Comparison of ENCODE assay signal across 17 cellular contexts in genomic region chr6:15440040-15440439, GRCh38.
DNase-seq lines count a peak whose midpoint lies in the region; ATAC-seq and TF ChIP-seq lines count a peak whose summit lies in the region.
"Had no signal": no experiment of that assay in that cellular context is flagged by ENCODE, and none has a peak within 500 bp of the region (broad histone marks: within the 10 kb centered on the region; RNA-seq: fewer than 3 reads in every experiment).

No MANE protein-coding gene starts in this region.

- ATAC-seq in stimulated activated memory B cell treated with anti-CD40 and anti-IgM and Interleukin-4, amounts not matched to agents 10 μg/mL and 1 μg/mL and 100 μg/mL, for 72 hours: no peak
- ATAC-seq: lower lobe of right lung, upper lobe of right lung had no signal

- no peak overlapping the region for H3K4me3 ChIP-seq in left ventricle myocardium inferior
- no peak overlapping the region for H3K4me3 ChIP-seq in right atrium auricular region
- H3K4me3 ChIP-seq in SK-N-MC: peak overlapping the region; percentile 68
- H3K4me3 ChIP-seq: lower lobe of right lung, upper lobe of right lung had no signal

- H3K36me3 Mint-ChIP-seq in immature natural killer cell: no peaks in the 10 kb centered on the region
- peaks cover 5% of the 10 kb centered on the region for H3K36me3 Mint-ChIP-seq in stimulated activated memory B cell treated with anti-CD40 and anti-IgM and Interleukin-4, amounts not matched to agents 10 μg/mL and 1 μg/mL and 100 μg/mL, for 72 hours

- no peaks in the 10 kb centered on the region for H3K36me3 ChIP-seq in left ventricle myocardium inferior
- no peaks in the 10 kb centered on the region for H3K36me3 ChIP-seq in right atrium auricular region
- H3K36me3 ChIP-seq in SK-N-MC (ENCODE audit: insufficient read depth, low read length): peaks cover 1% of the 10 kb centered on the region; the same call in 1 of the 2 replicates
- H3K36me3 ChIP-seq: lower lobe of right lung, upper lobe of right lung, WERI-Rb-1 had no signal

- H3K9me3 Mint-ChIP-seq in immature natural killer cell: no peaks in the 10 kb centered on the region
- H3K9me3 Mint-ChIP-seq in stimulated activated memory B cell treated with anti-CD40 and anti-IgM and Interleukin-4, amounts not matched to agents 10 μg/mL and 1 μg/mL and 100 μg/mL, for 72 hours: no peaks in the 10 kb centered on the region

- peak overlapping the region in 4 of 6 donors; percentile 33 to 68 (median 58) for H3K27ac Mint-ChIP-seq in immature natural killer cell
- peak overlapping the region; percentile 8 for H3K27ac Mint-ChIP-seq in stimulated activated memory B cell treated with anti-CD40 and anti-IgM and Interleukin-4, amounts not matched to agents 10 μg/mL and 1 μg/mL and 100 μg/mL, for 72 hours

- peaks cover 82% of the 10 kb centered on the region for H3K4me1 ChIP-seq in left ventricle myocardium inferior
- H3K4me1 ChIP-seq in right atrium auricular region: peaks cover 0 to 44% of the 10 kb centered on the region in 2 donors

- H3K4me1 Mint-ChIP-seq in immature natural killer cell: peaks cover 78 to 98% of the 10 kb centered on the region in 2 donors
- peaks cover 52% of the 10 kb centered on the region for H3K4me1 Mint-ChIP-seq in stimulated activated memory B cell treated with anti-CD40 and anti-IgM and Interleukin-4, amounts not matched to agents 10 μg/mL and 1 μg/mL and 100 μg/mL, for 72 hours

- H3K9ac ChIP-seq in SK-N-MC (ENCODE audit: insufficient read length): peak overlapping the region; percentile 55

- H3K9me3 ChIP-seq in left ventricle myocardium inferior (replicated peaks) (peaks cover 4% of the 10 kb centered on the region), right atrium auricular region (peaks cover 0 to 3% of the 10 kb centered on the region in 2 donors), SK-N-MC (ENCODE audit: low read depth, low read length) (no peaks in the 10 kb centered on the region; the same call in 1 of the 2 replicates)

- H3K27me3 ChIP-seq in left ventricle myocardium inferior (ENCODE audit: low read depth) (no peaks in the 10 kb centered on the region), right atrium auricular region (no peaks in the 10 kb centered on the region)
- H3K27me3 ChIP-seq: upper lobe of right lung had no signal

- TF ChIP-seq CTCF in left ventricle myocardium inferior (IDR thresholded peaks at IDR 0.05; ENCODE audit: borderline replicate concordance) (no peak), right atrium auricular region (IDR thresholded peaks at IDR 0.05) (no peak)

- peaks cover 0 to 2% (median 0%) of the 10 kb centered on the region in 3 donors for H3K27me3 Mint-ChIP-seq in immature natural killer cell (ENCODE audit: low read depth in 3 of 3)
- H3K27me3 Mint-ChIP-seq in stimulated activated memory B cell treated with anti-CD40 and anti-IgM and Interleukin-4, amounts not matched to agents 10 μg/mL and 1 μg/mL and 100 μg/mL, for 72 hours: no peaks in the 10 kb centered on the region

- H3K27ac ChIP-seq in left ventricle myocardium inferior (replicated peaks): peak overlapping the region; percentile 18
- H3K27ac ChIP-seq in right atrium auricular region: no peak overlapping the region
- peak overlapping the region; percentile 91 for H3K27ac ChIP-seq in SK-N-MC
- H3K27ac ChIP-seq: lower lobe of right lung, upper lobe of right lung, WERI-Rb-1 had no signal

- intact Hi-C loops in left ventricle myocardium inferior (cut with micrococcal nuclease): no loop called here

- DNase-seq in left ventricle myocardium inferior: no peak
- no peak for DNase-seq in right atrium auricular region (ENCODE audit: low spot score)
- no peak for DNase-seq in SK-N-MC (ENCODE audit: low read depth, low spot score)
- DNase-seq in immature natural killer cell: no peak
- DNase-seq in NOMO-1 treated with DMSO at 0.1 percent for 48 hours (lab: John Stamatoyannopoulos, UW; ENCODE audit: unreplicated experiment): no peak
- no peak for DNase-seq in KG1 (lab: John Stamatoyannopoulos, UW)
- DNase-seq in DMS 273 (lab: John Stamatoyannopoulos, UW; ENCODE audit: unreplicated experiment): no peak
- DNase-seq: Calu3, cortex of kidney, GOT3, lower lobe of right lung, NCI-H1417 treated with DMSO at 0.1 percent for 48 hours, NCI-H526 treated with DMSO at 0.1 percent for 48 hours, SHP77, upper lobe of right lung had no signal

- peak overlapping the region in 2 of 5 donors; percentile 51 to 54 for H3K4me3 Mint-ChIP-seq in immature natural killer cell
- no peak overlapping the region for H3K4me3 Mint-ChIP-seq in stimulated activated memory B cell treated with anti-CD40 and anti-IgM and Interleukin-4, amounts not matched to agents 10 μg/mL and 1 μg/mL and 100 μg/mL, for 72 hours

Comparison
In these comparisons a context has a peak if more than half of its experiments do, and no peak if none do; other contexts are left out.
1. H3K27ac ChIP-seq: peak in left ventricle myocardium inferior (single experiment) and SK-N-MC (single experiment); none in right atrium auricular region (0 of 2).